ENCODE assay signal across 1 cellular context in the genomic region with DNA sequence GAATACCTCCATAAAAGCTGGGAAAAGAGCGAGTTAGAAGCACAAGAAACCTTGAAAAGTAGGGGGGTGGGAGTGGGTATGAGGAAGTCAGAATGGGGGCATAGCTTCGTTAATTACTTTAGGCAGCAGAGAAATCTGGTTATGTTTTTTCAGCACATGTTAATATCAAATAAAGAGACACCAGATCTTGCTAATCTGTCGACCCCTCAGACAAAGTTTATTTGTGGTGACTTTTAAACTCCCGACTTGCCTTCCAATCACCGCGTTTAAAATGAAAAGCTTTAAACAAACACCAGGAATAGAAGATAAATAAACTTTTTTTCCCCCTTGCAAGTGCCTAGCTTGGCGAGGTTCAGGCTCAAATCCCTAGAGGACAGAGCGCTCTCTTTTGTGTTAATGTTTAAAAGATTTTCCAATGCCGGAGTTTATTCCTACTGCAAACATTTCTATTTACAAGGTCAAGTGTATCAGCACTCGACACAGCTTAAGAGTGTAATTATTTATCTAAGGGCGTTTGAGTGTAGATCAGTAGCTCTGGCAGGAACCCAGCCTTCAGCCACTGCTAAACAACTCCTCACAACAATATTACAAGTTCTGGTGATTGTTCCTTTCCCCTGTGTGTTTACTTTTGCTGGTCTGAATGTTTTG.
TF ChIP-seq lines count a peak whose summit lies in the region.

No MANE protein-coding gene starts in this region.

TF ChIP-seq in HEK293, 187 proteins besides CTCF, POLR2A, EP300 and RAD21 (continued from another document and continues in another):
- TF ChIP-seq, protein P1, sequence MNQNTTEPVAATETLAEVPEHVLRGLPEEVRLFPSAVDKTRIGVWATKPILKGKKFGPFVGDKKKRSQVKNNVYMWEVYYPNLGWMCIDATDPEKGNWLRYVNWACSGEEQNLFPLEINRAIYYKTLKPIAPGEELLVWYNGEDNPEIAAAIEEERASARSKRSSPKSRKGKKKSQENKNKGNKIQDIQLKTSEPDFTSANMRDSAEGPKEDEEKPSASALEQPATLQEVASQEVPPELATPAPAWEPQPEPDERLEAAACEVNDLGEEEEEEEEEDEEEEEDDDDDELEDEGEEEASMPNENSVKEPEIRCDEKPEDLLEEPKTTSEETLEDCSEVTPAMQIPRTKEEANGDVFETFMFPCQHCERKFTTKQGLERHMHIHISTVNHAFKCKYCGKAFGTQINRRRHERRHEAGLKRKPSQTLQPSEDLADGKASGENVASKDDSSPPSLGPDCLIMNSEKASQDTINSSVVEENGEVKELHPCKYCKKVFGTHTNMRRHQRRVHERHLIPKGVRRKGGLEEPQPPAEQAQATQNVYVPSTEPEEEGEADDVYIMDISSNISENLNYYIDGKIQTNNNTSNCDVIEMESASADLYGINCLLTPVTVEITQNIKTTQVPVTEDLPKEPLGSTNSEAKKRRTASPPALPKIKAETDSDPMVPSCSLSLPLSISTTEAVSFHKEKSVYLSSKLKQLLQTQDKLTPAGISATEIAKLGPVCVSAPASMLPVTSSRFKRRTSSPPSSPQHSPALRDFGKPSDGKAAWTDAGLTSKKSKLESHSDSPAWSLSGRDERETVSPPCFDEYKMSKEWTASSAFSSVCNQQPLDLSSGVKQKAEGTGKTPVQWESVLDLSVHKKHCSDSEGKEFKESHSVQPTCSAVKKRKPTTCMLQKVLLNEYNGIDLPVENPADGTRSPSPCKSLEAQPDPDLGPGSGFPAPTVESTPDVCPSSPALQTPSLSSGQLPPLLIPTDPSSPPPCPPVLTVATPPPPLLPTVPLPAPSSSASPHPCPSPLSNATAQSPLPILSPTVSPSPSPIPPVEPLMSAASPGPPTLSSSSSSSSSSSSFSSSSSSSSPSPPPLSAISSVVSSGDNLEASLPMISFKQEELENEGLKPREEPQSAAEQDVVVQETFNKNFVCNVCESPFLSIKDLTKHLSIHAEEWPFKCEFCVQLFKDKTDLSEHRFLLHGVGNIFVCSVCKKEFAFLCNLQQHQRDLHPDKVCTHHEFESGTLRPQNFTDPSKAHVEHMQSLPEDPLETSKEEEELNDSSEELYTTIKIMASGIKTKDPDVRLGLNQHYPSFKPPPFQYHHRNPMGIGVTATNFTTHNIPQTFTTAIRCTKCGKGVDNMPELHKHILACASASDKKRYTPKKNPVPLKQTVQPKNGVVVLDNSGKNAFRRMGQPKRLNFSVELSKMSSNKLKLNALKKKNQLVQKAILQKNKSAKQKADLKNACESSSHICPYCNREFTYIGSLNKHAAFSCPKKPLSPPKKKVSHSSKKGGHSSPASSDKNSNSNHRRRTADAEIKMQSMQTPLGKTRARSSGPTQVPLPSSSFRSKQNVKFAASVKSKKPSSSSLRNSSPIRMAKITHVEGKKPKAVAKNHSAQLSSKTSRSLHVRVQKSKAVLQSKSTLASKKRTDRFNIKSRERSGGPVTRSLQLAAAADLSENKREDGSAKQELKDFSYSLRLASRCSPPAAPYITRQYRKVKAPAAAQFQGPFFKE (tag by site-specific recombination; IDR thresholded peaks at IDR 0.05; ENCODE audit: borderline replicate concordance): no peak
- TF ChIP-seq SALL2 (tag by site-specific recombination; IDR thresholded peaks at IDR 0.05; ENCODE audit: borderline replicate concordance) (no peak), ZNF629 (tag by site-specific recombination; IDR thresholded peaks at IDR 0.05) (peak; percentile 81), ZNF843 (tag by site-specific recombination; IDR thresholded peaks at IDR 0.05) (peak; percentile 97), ZNF501 (tag by site-specific recombination; IDR thresholded peaks at IDR 0.05) (no peak), MZF1 (tag by site-specific recombination; IDR thresholded peaks at IDR 0.05; ENCODE audit: borderline replicate concordance) (peak; percentile 70; the same call in 1 of the 2 replicates), ZNF311 (tag by site-specific recombination; IDR thresholded peaks at IDR 0.05; ENCODE audit: borderline replicate concordance) (no peak), ZEB2 (tag by site-specific recombination; IDR thresholded peaks at IDR 0.05) (peak; percentile 76), ZNF529 (tag by site-specific recombination; IDR thresholded peaks at IDR 0.05; ENCODE audit: insufficient replicate concordance) (no peak), PRDM1 (tag by site-specific recombination; IDR thresholded peaks at IDR 0.05) (0 out of 2 replicates have a peak, but pooled peaks have one; percentile 6), KLF1 (tag by site-specific recombination; IDR thresholded peaks at IDR 0.05) (peak; percentile 66), ZBTB20 (tag by site-specific recombination; IDR thresholded peaks at IDR 0.05) (0 out of 2 replicates have a peak, but pooled peaks have one; percentile 6), ZNF350 (tag by site-specific recombination; IDR thresholded peaks at IDR 0.05) (no peak), ZSCAN30 (tag by site-specific recombination; IDR thresholded peaks at IDR 0.05) (peak; percentile 84), ZNF133 (tag by site-specific recombination; IDR thresholded peaks at IDR 0.05) (no peak), ZNF660 (tag by site-specific recombination; IDR thresholded peaks at IDR 0.05) (no peak), OSR2 (tag by site-specific recombination; IDR thresholded peaks at IDR 0.05) (peak; percentile 99), ZNF530 (tag by site-specific recombination; IDR thresholded peaks at IDR 0.05; ENCODE audit: low read depth) (no peak), ZNF169 (tag by site-specific recombination; IDR thresholded peaks at IDR 0.05) (no peak), OVOL3 (tag by site-specific recombination; IDR thresholded peaks at IDR 0.05) (peak; percentile 83), HOXD13 (CRISPR knock-in tag; IDR thresholded peaks at IDR 0.05; ENCODE audit: borderline replicate concordance) (no peak), RBAK (tag by site-specific recombination; IDR thresholded peaks at IDR 0.05) (no peak), ZNF404 (tag by site-specific recombination; IDR thresholded peaks at IDR 0.05) (no peak), ZNF48 (tag by site-specific recombination; IDR thresholded peaks at IDR 0.05) (no peak), ZSCAN23 (tag by site-specific recombination; IDR thresholded peaks at IDR 0.05) (no peak), KLF10 (tag by site-specific recombination; IDR thresholded peaks at IDR 0.05) (peak; percentile 82), ZNF112 (tag by site-specific recombination; IDR thresholded peaks at IDR 0.05) (no peak), SCRT2 (tag by site-specific recombination; IDR thresholded peaks at IDR 0.05) (no peak)
- TF ChIP-seq, protein P2, sequence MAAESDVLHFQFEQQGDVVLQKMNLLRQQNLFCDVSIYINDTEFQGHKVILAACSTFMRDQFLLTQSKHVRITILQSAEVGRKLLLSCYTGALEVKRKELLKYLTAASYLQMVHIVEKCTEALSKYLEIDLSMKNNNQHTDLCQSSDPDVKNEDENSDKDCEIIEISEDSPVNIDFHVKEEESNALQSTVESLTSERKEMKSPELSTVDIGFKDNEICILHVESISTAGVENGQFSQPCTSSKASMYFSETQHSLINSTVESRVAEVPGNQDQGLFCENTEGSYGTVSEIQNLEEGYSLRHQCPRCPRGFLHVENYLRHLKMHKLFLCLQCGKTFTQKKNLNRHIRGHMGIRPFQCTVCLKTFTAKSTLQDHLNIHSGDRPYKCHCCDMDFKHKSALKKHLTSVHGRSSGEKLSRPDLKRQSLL (tag by site-specific recombination; IDR thresholded peaks at IDR 0.05): 0 out of 2 replicates have a peak, but pooled peaks have one; percentile 30
- TF ChIP-seq, protein P3, sequence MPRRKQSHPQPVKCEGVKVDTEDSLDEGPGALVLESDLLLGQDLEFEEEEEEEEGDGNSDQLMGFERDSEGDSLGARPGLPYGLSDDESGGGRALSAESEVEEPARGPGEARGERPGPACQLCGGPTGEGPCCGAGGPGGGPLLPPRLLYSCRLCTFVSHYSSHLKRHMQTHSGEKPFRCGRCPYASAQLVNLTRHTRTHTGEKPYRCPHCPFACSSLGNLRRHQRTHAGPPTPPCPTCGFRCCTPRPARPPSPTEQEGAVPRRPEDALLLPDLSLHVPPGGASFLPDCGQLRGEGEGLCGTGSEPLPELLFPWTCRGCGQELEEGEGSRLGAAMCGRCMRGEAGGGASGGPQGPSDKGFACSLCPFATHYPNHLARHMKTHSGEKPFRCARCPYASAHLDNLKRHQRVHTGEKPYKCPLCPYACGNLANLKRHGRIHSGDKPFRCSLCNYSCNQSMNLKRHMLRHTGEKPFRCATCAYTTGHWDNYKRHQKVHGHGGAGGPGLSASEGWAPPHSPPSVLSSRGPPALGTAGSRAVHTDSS (tag by site-specific recombination; IDR thresholded peaks at IDR 0.05): peak; percentile 36; the same call in 1 of the 2 replicates
- TF ChIP-seq, protein P4, sequence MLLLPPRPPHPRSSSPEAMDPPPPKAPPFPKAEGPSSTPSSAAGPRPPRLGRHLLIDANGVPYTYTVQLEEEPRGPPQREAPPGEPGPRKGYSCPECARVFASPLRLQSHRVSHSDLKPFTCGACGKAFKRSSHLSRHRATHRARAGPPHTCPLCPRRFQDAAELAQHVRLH (tag by site-specific recombination; IDR thresholded peaks at IDR 0.05): no peak
- TF ChIP-seq, protein P5, sequence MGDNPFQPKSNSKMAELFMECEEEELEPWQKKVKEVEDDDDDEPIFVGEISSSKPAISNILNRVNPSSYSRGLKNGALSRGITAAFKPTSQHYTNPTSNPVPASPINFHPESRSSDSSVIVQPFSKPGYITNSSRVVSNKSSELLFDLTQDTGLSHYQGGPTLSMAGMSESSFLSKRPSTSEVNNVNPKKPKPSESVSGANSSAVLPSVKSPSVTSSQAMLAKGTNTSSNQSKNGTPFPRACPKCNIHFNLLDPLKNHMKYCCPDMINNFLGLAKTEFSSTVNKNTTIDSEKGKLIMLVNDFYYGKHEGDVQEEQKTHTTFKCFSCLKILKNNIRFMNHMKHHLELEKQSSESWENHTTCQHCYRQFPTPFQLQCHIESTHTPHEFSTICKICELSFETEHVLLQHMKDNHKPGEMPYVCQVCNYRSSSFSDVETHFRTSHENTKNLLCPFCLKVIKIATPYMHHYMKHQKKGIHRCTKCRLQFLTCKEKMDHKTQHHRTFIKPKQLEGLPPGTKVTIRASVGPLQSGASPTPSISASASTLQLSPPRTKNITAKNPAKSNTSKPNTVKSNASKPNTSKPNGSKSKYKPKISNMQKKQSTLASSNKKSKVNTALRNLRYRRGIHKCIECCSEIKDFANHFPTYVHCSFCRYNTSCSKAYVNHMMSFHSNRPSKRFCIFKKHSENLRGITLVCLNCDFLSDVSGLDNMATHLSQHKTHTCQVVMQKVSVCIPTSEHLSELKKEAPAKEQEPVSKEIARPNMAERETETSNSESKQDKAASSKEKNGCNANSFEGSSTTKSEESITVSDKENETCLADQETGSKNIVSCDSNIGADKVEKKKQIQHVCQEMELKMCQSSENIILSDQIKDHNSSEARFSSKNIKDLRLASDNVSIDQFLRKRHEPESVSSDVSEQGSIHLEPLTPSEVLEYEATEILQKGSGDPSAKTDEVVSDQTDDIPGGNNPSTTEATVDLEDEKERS (tag by site-specific recombination; IDR thresholded peaks at IDR 0.05): no peak
- TF ChIP-seq, protein P6, sequence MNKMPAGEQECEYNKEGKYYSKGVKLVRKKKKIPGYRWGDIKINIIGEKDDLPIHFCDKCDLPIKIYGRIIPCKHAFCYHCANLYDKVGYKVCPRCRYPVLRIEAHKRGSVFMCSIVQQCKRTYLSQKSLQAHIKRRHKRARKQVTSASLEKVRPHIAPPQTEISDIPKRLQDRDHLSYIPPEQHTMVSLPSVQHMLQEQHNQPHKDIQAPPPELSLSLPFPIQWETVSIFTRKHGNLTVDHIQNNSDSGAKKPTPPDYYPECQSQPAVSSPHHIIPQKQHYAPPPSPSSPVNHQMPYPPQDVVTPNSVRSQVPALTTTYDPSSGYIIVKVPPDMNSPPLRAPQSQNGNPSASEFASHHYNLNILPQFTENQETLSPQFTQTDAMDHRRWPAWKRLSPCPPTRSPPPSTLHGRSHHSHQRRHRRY (tag by site-specific recombination; IDR thresholded peaks at IDR 0.05): no peak
- TF ChIP-seq, protein P7, sequence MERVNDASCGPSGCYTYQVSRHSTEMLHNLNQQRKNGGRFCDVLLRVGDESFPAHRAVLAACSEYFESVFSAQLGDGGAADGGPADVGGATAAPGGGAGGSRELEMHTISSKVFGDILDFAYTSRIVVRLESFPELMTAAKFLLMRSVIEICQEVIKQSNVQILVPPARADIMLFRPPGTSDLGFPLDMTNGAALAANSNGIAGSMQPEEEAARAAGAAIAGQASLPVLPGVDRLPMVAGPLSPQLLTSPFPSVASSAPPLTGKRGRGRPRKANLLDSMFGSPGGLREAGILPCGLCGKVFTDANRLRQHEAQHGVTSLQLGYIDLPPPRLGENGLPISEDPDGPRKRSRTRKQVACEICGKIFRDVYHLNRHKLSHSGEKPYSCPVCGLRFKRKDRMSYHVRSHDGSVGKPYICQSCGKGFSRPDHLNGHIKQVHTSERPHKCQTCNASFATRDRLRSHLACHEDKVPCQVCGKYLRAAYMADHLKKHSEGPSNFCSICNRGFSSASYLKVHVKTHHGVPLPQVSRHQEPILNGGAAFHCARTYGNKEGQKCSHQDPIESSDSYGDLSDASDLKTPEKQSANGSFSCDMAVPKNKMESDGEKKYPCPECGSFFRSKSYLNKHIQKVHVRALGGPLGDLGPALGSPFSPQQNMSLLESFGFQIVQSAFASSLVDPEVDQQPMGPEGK (tag by site-specific recombination; IDR thresholded peaks at IDR 0.05): no peak; the same call in 1 of the 2 replicates
- TF ChIP-seq, protein P8, sequence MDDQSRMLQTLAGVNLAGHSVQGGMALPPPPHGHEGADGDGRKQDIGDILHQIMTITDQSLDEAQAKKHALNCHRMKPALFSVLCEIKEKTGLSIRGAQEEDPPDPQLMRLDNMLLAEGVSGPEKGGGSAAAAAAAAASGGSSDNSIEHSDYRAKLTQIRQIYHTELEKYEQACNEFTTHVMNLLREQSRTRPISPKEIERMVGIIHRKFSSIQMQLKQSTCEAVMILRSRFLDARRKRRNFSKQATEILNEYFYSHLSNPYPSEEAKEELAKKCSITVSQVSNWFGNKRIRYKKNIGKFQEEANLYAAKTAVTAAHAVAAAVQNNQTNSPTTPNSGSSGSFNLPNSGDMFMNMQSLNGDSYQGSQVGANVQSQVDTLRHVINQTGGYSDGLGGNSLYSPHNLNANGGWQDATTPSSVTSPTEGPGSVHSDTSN (CRISPR knock-in tag; IDR thresholded peaks at IDR 0.05): no peak
